ENCODE assay signal across 23 cellular contexts in genomic region chr1:31694910-31695300, GRCh38. TPM values are rescaled to one million over a fixed set of nuclear protein-coding genes. Genes with fewer than 3 reads are reported as not detected.
DNase-seq lines count a peak whose midpoint lies in the region; ATAC-seq, FAIRE-seq and TF ChIP-seq lines count a peak whose summit lies in the region.
"Had no signal": no experiment of that assay in that cellular context is flagged by ENCODE, and none has a peak within 500 bp of the region (broad histone marks: within the 10 kb centered on the region; RNA-seq: fewer than 3 reads in every experiment).

No MANE protein-coding gene starts in this region.

- H3K9me3 ChIP-seq in kidney (ENCODE audit: control insufficient read depth in 1 of 2, low read length in 2 of 2), result no peaks in the 10 kb centered on the region
- H3K9me3 ChIP-seq in testis, result no peaks in the 10 kb centered on the region
- H3K9me3 ChIP-seq: body of pancreas, stomach had no signal

- TF ChIP-seq CTCF in kidney (IDR thresholded peaks at IDR 0.05; ENCODE audit: borderline replicate concordance, extremely low read depth, insufficient read depth) (no peak), testis (IDR thresholded peaks at IDR 0.05) (no peak)

- H3K9ac ChIP-seq in kidney (ENCODE audit: low read length in 2 of 2), result no peak overlapping the region

- H3K36me3 ChIP-seq in kidney (ENCODE audit: control insufficient read depth in 1 of 2, insufficient read depth in 2 of 2, low read length in 2 of 2) (no peaks in the 10 kb centered on the region), testis (ENCODE audit: low read depth, missing control alignments) (no peaks in the 10 kb centered on the region)

- H3K27ac ChIP-seq in caudate nucleus (ENCODE audit: low read depth, low read length) (peak overlapping the region; percentile 97), kidney (ENCODE audit: low read depth in 2 of 2, low read length in 2 of 2) (no peak overlapping the region), testis (no peak overlapping the region)

- WGBS in testis, 2 donors, result 65 to 81% methylated on average over 12 of the region's 12 CpGs

- no peak overlapping the region for H3K4me3 ChIP-seq in kidney (ENCODE audit: low read length in 2 of 2)
- H3K4me3 ChIP-seq in testis, result no peak overlapping the region
- H3K4me3 ChIP-seq: body of pancreas, stomach had no signal

- no peaks in the 10 kb centered on the region for H3K27me3 ChIP-seq in testis
- H3K27me3 ChIP-seq: body of pancreas, stomach had no signal

- H3K4me1 ChIP-seq in kidney (ENCODE audit: control insufficient read depth in 1 of 2, insufficient read depth in 1 of 2, low read depth in 1 of 2, low read length in 2 of 2), result no peaks in the 10 kb centered on the region
- H3K4me1 ChIP-seq in testis, result no peaks in the 10 kb centered on the region

- FAIRE-seq in kidney (lab: Jason Lieb, UNC), result no peak
- FAIRE-seq: urothelium cell line had no signal

- ATAC-seq in GM21737 (IDR thresholded peaks at IDR 0.05; ENCODE audit: unreplicated experiment), result no peak
- ATAC-seq in GM18861 (IDR thresholded peaks at IDR 0.05; ENCODE audit: unreplicated experiment), result no peak
- no peak for ATAC-seq in GM18909 (IDR thresholded peaks at IDR 0.05; ENCODE audit: poor library complexity, unreplicated experiment)
- ATAC-seq: activated CD4-positive, alpha-beta T cell treated with anti-CD3 and anti-CD28 coated beads for 36 hours; activated CD8-positive, alpha-beta memory T cell treated with anti-CD3 and anti-CD28 coated beads, Interleukin-2, amount 10 ng/mL, durations not matched to agents 7 days and 5 days; body of pancreas; natural killer cell treated with Interleukin-12 subunit alpha and Interleukin-12 subunit beta and Interleukin-15 and Interleukin-18, amount 100 ng/mL, for 72 hours had no signal

- intact Hi-C loops in kidney (cut with DNase I) (no loop called here), testis (cut with DNase I; ENCODE audit: low total_unique reads) (no loop called here)

- DNase-seq in C1 segment of cervical spinal cord (lab: John Stamatoyannopoulos, UW), result peak in 13 of 14 donors; percentile 34 to 89 (median 80)
- DNase-seq in caudate nucleus (lab: John Stamatoyannopoulos, UW), result peak in 60 of 61 donors; percentile 17 to 94 (median 83)
- peak; percentile 50 for DNase-seq in kidney
- peak; percentile 96 for DNase-seq in pons (ENCODE audit: low spot score)
- DNase-seq in testis, result no peak
- DNase-seq: ACHN; activated CD4-positive, alpha-beta T cell treated with anti-CD3 and anti-CD28 coated beads for 36 hours; activated CD8-positive, alpha-beta memory T cell treated with anti-CD3 and anti-CD28 coated beads, Interleukin-2, amount 10 ng/mL, durations not matched to agents 7 days and 5 days; body of pancreas; cortex of kidney; DMS 273 treated with DMSO at 0.1 percent for 48 hours; GDM1; KBM-7; NCI-H748 treated with DMSO at 0.1 percent for 48 hours; OCI-M1; SHP77; stimulated activated CD4-positive, alpha-beta T cell treated with anti-CD3 and anti-CD28 coated beads, Interleukin-4, amount 100 ng/mL, for 4 hours; stomach had no signal

- TF ChIP-seq POLR2A in testis (IDR thresholded peaks at IDR 0.05), result no peak

RNA-seq across cellular contexts. Expression of gene COL16A1, which starts 8.9 kb away (rescaled TPM):
- 29.0 TPM for total RNA-seq in kidney
- 9.2 TPM for polyA plus RNA-seq in kidney (ENCODE audit: insufficient read depth, low read depth, low replicate concordance)
- total RNA-seq in testis, result 100 to 1,000 TPM; 101 to 120 TPM
- polyA plus RNA-seq in testis (ENCODE audit: insufficient read depth, low read depth, low replicate concordance), result 96.4 TPM
- total RNA-seq: activated CD8-positive, alpha-beta memory T cell treated with anti-CD3 and anti-CD28 coated beads, Interleukin-2, amount 10 ng/mL, durations not matched to agents 7 days and 5 days had no signal

RNA-seq across cellular contexts. Expression of gene PEF1, which starts 50.2 kb away (rescaled TPM):
- 69.0 TPM for total RNA-seq in kidney
- polyA plus RNA-seq in kidney (ENCODE audit: insufficient read depth, low read depth, low replicate concordance), result 120 TPM
- 100 to 1,000 TPM in 1 of 2 donors, 10 to 100 TPM in 1; 73.5 to 124 TPM for total RNA-seq in testis
- 81.4 TPM for polyA plus RNA-seq in testis (ENCODE audit: insufficient read depth, low read depth, low replicate concordance)
